In genomic region chr21:43659136-43660000, GRCh38 we compare ENCODE assay signal across 8 cellular contexts. TPM values are rescaled to one million over a fixed set of nuclear protein-coding genes. Genes with fewer than 3 reads are reported as not detected.
DNase-seq lines count a peak whose midpoint lies in the region; ATAC-seq and TF ChIP-seq lines count a peak whose summit lies in the region.

HSF2BP (minus strand) TSS chr21:43659488; CDS start chr21:43658096, 1,392 bp downstream.
RRP1B (plus strand) TSS chr21:43659560; CDS start chr21:43659665, 105 bp downstream.

- POLR2A ChIA-PET in CD8-positive, alpha-beta memory T cell (lab: Charles Lee), result interaction anchor here (0.5 to 0.6 kb wide), 2 partner anchors 99 to 229 kb away, joined by 4 read pairs; no protein-coding TSS in a partner anchor

- intact Hi-C loops in mucosa of descending colon (cut with DNase I, micrococcal nuclease), result no loop called here

- CTCF ChIA-PET in CD8-positive, alpha-beta memory T cell (lab: Charles Lee), result interaction anchor here (0.9 kb wide), 1 partner anchor 13 kb away, joined by 3 read pairs; no protein-coding TSS in a partner anchor

- peaks cover 59% of the 10 kb centered on the region for H3K79me2 ChIP-seq in OCI-LY3 (ENCODE audit: low read length)

- peak; percentile 66 to 86 (median 80) for DNase-seq in CD8-positive, alpha-beta memory T cell
- DNase-seq in activated T-cell treated with anti-CD3 and anti-CD28 coated beads for 24 hours (ENCODE audit: low read depth), result peak; percentile 74
- no peak for DNase-seq in epithelial cell of proximal tubule (ENCODE audit: low read depth)
- peak; percentile 83 to 87 (median 87) for DNase-seq in mucosa of descending colon
- DNase-seq in stimulated activated CD8-positive, alpha-beta memory T cell treated with anti-CD3 and anti-CD28 coated beads, Interleukin-2, amount 100 ng/mL, for 1 hour (ENCODE audit: low read depth in 2 of 2), result peak; percentile 57 to 63

- peaks cover 13% of the 10 kb centered on the region for H4K20me1 ChIP-seq in OCI-LY3 (ENCODE audit: insufficient read depth, low read length)

- H3K9ac ChIP-seq in HUES48 (ENCODE audit: low read depth, low read length) (peak within 1 kb of the TSS; percentile 92), OCI-LY3 (ENCODE audit: low read length) (peak within 1 kb of the TSS; percentile 72)

- ATAC-seq in GM19467 (IDR thresholded peaks at IDR 0.05; ENCODE audit: unreplicated experiment) (peak; percentile 72), mucosa of descending colon (peak; percentile 98)

- H3K9me3 Mint-ChIP-seq in CD8-positive, alpha-beta memory T cell, result no peaks in the 10 kb centered on the region

- peak within 1 kb of the TSS; percentile 95 for H3K27ac ChIP-seq in CD8-positive, alpha-beta memory T cell (ENCODE audit: low read depth, low read length)
- H3K27ac ChIP-seq in HUES48 (ENCODE audit: low read depth, low read length), result peak within 1 kb of the TSS; percentile 83
- H3K27ac ChIP-seq in OCI-LY3 (ENCODE audit: low read length), result peak within 1 kb of the TSS; percentile 43

- no peaks in the 10 kb centered on the region for H3K27me3 ChIP-seq in CD8-positive, alpha-beta memory T cell (ENCODE audit: insufficient read depth, low read length, poor library complexity, severe bottlenecking)
- no peaks in the 10 kb centered on the region for H3K27me3 ChIP-seq in HUES48 (ENCODE audit: control insufficient read depth, insufficient read depth, low read length)
- no peaks in the 10 kb centered on the region for H3K27me3 ChIP-seq in OCI-LY3 (ENCODE audit: low read depth, low read length)

- no peak for TF ChIP-seq CTCF in OCI-LY3 (IDR thresholded peaks at IDR 0.05; ENCODE audit: low read depth, low read length)
- no peak for TF ChIP-seq CTCF in epithelial cell of proximal tubule (conservative IDR thresholded peaks at IDR 0.05; ENCODE audit: low read depth, low read length)
- no peak for TF ChIP-seq CTCF in mucosa of descending colon (IDR thresholded peaks at IDR 0.05)

- peak within 1 kb of the TSS; percentile 50; the same call in 1 of the 2 replicates for H2AFZ ChIP-seq in OCI-LY3 (ENCODE audit: low read depth, low read length)

- H3K9me3 ChIP-seq in CD8-positive, alpha-beta memory T cell (ENCODE audit: low read length), result no peaks in the 10 kb centered on the region
- H3K9me3 ChIP-seq in HUES48 (ENCODE audit: control insufficient read depth, insufficient read depth, low read length), result no peaks in the 10 kb centered on the region
- no peaks in the 10 kb centered on the region for H3K9me3 ChIP-seq in OCI-LY3 (ENCODE audit: insufficient read depth, low read length)
- no peaks in the 10 kb centered on the region for H3K9me3 ChIP-seq in mucosa of descending colon

- peak within 1 kb of the TSS; percentile 100 for H3K4me3 ChIP-seq in CD8-positive, alpha-beta memory T cell (ENCODE audit: low read length)
- H3K4me3 ChIP-seq in HUES48 (ENCODE audit: low read depth, low read length) (peak within 1 kb of the TSS; percentile 78), OCI-LY3 (ENCODE audit: low read length) (peak within 1 kb of the TSS; percentile 86), epithelial cell of proximal tubule (ENCODE audit: low read depth, low read length) (peak within 1 kb of the TSS; percentile 98), mucosa of descending colon (peak within 1 kb of the TSS; percentile 64)

- H3K27ac Mint-ChIP-seq in CD8-positive, alpha-beta memory T cell, result peak within 1 kb of the TSS; percentile 89 to 99 (median 96)

- H3K4me1 Mint-ChIP-seq in CD8-positive, alpha-beta memory T cell, result peaks cover 38 to 44% (median 40%) of the 10 kb centered on the region in 3 donors

- H3K36me3 Mint-ChIP-seq in CD8-positive, alpha-beta memory T cell, result peaks cover 0 to 31% (median 3%) of the 10 kb centered on the region in 3 donors

- peak within 1 kb of the TSS; percentile 89 to 96 (median 94) for H3K4me3 Mint-ChIP-seq in CD8-positive, alpha-beta memory T cell

- H3K27me3 Mint-ChIP-seq in CD8-positive, alpha-beta memory T cell, result no peaks in the 10 kb centered on the region

- H3K4me1 ChIP-seq in CD8-positive, alpha-beta memory T cell (ENCODE audit: insufficient read depth, low read length), result peaks cover 32% of the 10 kb centered on the region
- H3K4me1 ChIP-seq in HUES48 (ENCODE audit: control insufficient read depth, insufficient read depth, low read length), result peaks cover 6% of the 10 kb centered on the region
- H3K4me1 ChIP-seq in OCI-LY3 (ENCODE audit: low read length), result peaks cover 19% of the 10 kb centered on the region
- H3K4me1 ChIP-seq in mucosa of descending colon (ENCODE audit: low read depth), result peaks cover 15% of the 10 kb centered on the region

- peaks cover 5% of the 10 kb centered on the region for H3K36me3 ChIP-seq in CD8-positive, alpha-beta memory T cell (ENCODE audit: insufficient read depth, low read length)
- peaks cover 33% of the 10 kb centered on the region for H3K36me3 ChIP-seq in HUES48 (ENCODE audit: control insufficient read depth, insufficient read depth, low read length)
- H3K36me3 ChIP-seq in OCI-LY3 (replicated peaks; ENCODE audit: low read depth, low read length), result peaks cover 24% of the 10 kb centered on the region
- no peaks in the 10 kb centered on the region for H3K36me3 ChIP-seq in mucosa of descending colon (ENCODE audit: low read depth)

- H3K4me2 ChIP-seq in OCI-LY3 (ENCODE audit: low read length), result peak within 1 kb of the TSS; percentile 78

RNA-seq across cellular contexts. Expression of gene HSF2BP, which starts in this region (rescaled TPM):
- 1 to 10 TPM in 1 of 2 experiments, under 1 TPM in 1; 0.53 to 1.4 TPM for total RNA-seq in CD8-positive, alpha-beta memory T cell
- 0.28 TPM for polyA plus RNA-seq in CD8-positive, alpha-beta memory T cell
- total RNA-seq in epithelial cell of proximal tubule, result 0.12 and 0.72 TPM in 2 replicates
- under 1 TPM; 0.32 to 0.48 (median 0.47) TPM for total RNA-seq in mucosa of descending colon

RNA-seq across cellular contexts. Expression of gene RRP1B, which starts in this region (rescaled TPM):
- total RNA-seq in CD8-positive, alpha-beta memory T cell, result 10 to 100 TPM; 92.6 to 94.3 TPM
- 43.6 TPM for polyA plus RNA-seq in CD8-positive, alpha-beta memory T cell
- total RNA-seq in epithelial cell of proximal tubule (37.6 and 49.2 TPM in 2 replicates), mucosa of descending colon (10 to 100 TPM; 11.1 to 22.5 (median 14.8) TPM)

Comparison
In these comparisons a context has a peak if more than half of its experiments do, and no peak if none do; other contexts are left out.
1. H3K27ac ChIP-seq: peak in every context shown above with its lines; median percentile 95 in CD8-positive, alpha-beta memory T cell; 83 in HUES48; 43 in OCI-LY3.